8 cellular contexts compared by ENCODE assay signal in the genomic region with DNA sequence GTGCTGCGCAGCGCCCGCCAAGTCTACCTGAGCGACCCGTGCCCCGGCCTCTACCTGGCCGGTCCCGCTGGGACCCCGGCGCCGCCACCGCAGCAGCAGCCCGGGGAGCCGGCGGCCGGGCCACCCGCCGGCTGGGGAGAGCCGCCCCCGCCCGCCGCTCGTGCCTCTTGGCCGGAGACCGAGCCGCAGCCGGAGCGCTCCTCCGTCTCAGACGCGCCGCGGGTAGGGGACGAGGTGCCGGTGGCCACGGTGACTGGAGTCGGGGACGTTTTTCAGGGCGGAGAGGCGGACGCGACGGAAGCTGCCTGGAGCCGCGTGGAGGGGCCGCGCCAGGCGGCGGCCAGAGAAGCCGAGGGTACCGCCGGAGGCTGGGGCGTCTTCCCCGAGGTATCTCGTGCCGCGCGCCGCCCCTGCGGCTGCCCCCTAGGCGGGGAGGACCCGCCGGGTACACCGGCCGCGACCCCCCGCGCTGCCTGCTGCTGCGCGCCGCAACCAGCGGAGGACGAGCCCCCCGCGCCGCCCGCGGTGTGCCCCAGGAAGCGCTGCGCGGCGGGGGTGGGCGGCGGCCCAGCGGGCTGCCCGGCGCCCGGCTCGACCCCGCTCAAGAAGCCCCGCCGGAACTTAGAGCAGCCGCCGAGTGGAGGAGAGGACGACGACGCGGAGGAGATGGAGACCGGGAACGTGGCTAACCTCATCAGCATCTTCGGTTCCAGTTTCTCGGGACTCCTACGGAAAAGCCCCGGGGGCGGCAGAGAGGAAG. TPM values are rescaled to one million over a fixed set of nuclear protein-coding genes. Genes with fewer than 3 reads are reported as not detected.
DNase-seq lines count a peak whose midpoint lies in the region; ATAC-seq and TF ChIP-seq lines count a peak whose summit lies in the region.

No MANE protein-coding gene starts in this region.

- H3K4me3 Mint-ChIP-seq in activated T-helper 17 cell treated with anti-CD3 and anti-CD28 coated beads, Interleukin-2, amount 50 U/mL, for 72 hours, result peak overlapping the region; percentile 97

- peak; percentile 56 for DNase-seq in CD1c-positive myeloid dendritic cell (ENCODE audit: extremely low spot score)
- no peak for DNase-seq in LNCaP clone FGC (ENCODE audit: low read depth)
- peak; percentile 47 for DNase-seq in Right ventricle myocardium superior
- DNase-seq in sciatic nerve (ENCODE audit: low spot score), result peak; percentile 70
- DNase-seq in MV-4-11 (lab: John Stamatoyannopoulos, UW), result no peak
- DNase-seq in OCI-M2 (lab: John Stamatoyannopoulos, UW; ENCODE audit: unreplicated experiment), result no peak

- H3K4me3 ChIP-seq in LNCaP clone FGC (ENCODE audit: low read depth, low read length), result peak overlapping the region; percentile 73

- H3K36me3 Mint-ChIP-seq in activated T-helper 17 cell treated with anti-CD3 and anti-CD28 coated beads, Interleukin-2, amount 50 U/mL, for 72 hours (ENCODE audit: low read depth), result peaks cover 60% of the 10 kb centered on the region

- TF ChIP-seq CTCF in LNCaP clone FGC (IDR thresholded peaks at IDR 0.05; ENCODE audit: control insufficient read depth, extremely low read depth, insufficient read depth), result no peak

- H3K9me3 Mint-ChIP-seq in activated T-helper 17 cell treated with anti-CD3 and anti-CD28 coated beads, Interleukin-2, amount 50 U/mL, for 72 hours, result no peaks in the 10 kb centered on the region

- intact Hi-C loops in Right ventricle myocardium superior (cut with DNase I), result loop anchor here (5.0 kb wide), 1 partner anchor 52 kb away; no protein-coding TSS in a partner anchor
- intact Hi-C loops in sciatic nerve (cut with DNase I), result loop anchor here (5.0 kb wide), 1 partner anchor 53 kb away; no protein-coding TSS in a partner anchor

- H3K27me3 Mint-ChIP-seq in activated T-helper 17 cell treated with anti-CD3 and anti-CD28 coated beads, Interleukin-2, amount 50 U/mL, for 72 hours, result no peaks in the 10 kb centered on the region

- H3K4me1 Mint-ChIP-seq in activated T-helper 17 cell treated with anti-CD3 and anti-CD28 coated beads, Interleukin-2, amount 50 U/mL, for 72 hours, result peaks cover 21% of the 10 kb centered on the region

- peak; percentile 9 for ATAC-seq in GM21528 (IDR thresholded peaks at IDR 0.05; ENCODE audit: low FRiP score, unreplicated experiment)
- peak; percentile 2 for ATAC-seq in activated T-helper 17 cell treated with anti-CD3 and anti-CD28 coated beads, Interleukin-2, amount 50 U/mL, for 72 hours (replicated peaks)
- ATAC-seq in Right ventricle myocardium superior (ENCODE audit: poor library complexity), result peak; percentile 8
- ATAC-seq in sciatic nerve, result no peak

- peak overlapping the region; percentile 99 for H3K27ac Mint-ChIP-seq in activated T-helper 17 cell treated with anti-CD3 and anti-CD28 coated beads, Interleukin-2, amount 50 U/mL, for 72 hours

RNA-seq across cellular contexts. Expression of a gene that starts 0.7 kb away (rescaled TPM):
- 10 to 100 TPM; 40.9 to 60.4 TPM for total RNA-seq in activated T-helper 17 cell treated with anti-CD3 and anti-CD28 coated beads, Interleukin-2, amount 50 U/mL, for 72 hours
- total RNA-seq in Right ventricle myocardium superior (15.1 TPM), sciatic nerve (10.9 TPM)

RNA-seq across cellular contexts. Expression of a gene that starts 55.4 kb away (rescaled TPM):
- 10 to 100 TPM; 21.9 to 26.1 TPM for total RNA-seq in activated T-helper 17 cell treated with anti-CD3 and anti-CD28 coated beads, Interleukin-2, amount 50 U/mL, for 72 hours
- total RNA-seq in Right ventricle myocardium superior (3.3 TPM), sciatic nerve (17.0 TPM)

Comparison
In these comparisons a context has a peak if more than half of its experiments do, and no peak if none do; other contexts are left out.
1. DNase-seq: peak in CD1c-positive myeloid dendritic cell (single experiment), Right ventricle myocardium superior (single experiment) and sciatic nerve (single experiment); none in LNCaP clone FGC (single experiment), MV-4-11 (single experiment) and OCI-M2 (single experiment).